In genomic region chr11:69918231-69918937, GRCh38 we compare ENCODE assay signal across 2 cellular contexts.
A peak's percentile ranks its signal among the peaks of the same experiment; 100 is the strongest.
TF ChIP-seq lines count a peak whose summit lies in the region.

No MANE protein-coding gene starts in this region.

TF ChIP-seq in HCT116, 20 proteins besides CTCF, POLR2A, EP300 and RAD21 (continued from another document):
- TF ChIP-seq ZBTB33 (IDR thresholded peaks at IDR 0.05; ENCODE audit: extremely low read depth, insufficient replicate concordance, low read length) (no peak), EGR1 (IDR thresholded peaks at IDR 0.05; ENCODE audit: low read depth) (no peak), ZFX (IDR thresholded peaks at IDR 0.05) (no peak), POLR2AphosphoS5 (IDR thresholded peaks at IDR 0.05; ENCODE audit: low read depth, low read length) (no peak), ZNF274 (IDR thresholded peaks at IDR 0.05; ENCODE audit: low read depth, low read length) (no peak), MAX (IDR thresholded peaks at IDR 0.05) (no peak), FOSL1 (IDR thresholded peaks at IDR 0.05; ENCODE audit: low read depth) (no peak), EZH2 (IDR thresholded peaks at IDR 0.05) (no peak), CEBPB (IDR thresholded peaks at IDR 0.05; ENCODE audit: low read depth) (no peak), CBX3 (IDR thresholded peaks at IDR 0.05; ENCODE audit: low read depth) (no peak), SIN3A (IDR thresholded peaks at IDR 0.05; ENCODE audit: low read depth) (no peak), YY1 (IDR thresholded peaks at IDR 0.05; ENCODE audit: extremely low read depth, insufficient replicate concordance, low read depth, low read length) (no peak), TCF7L2 (IDR thresholded peaks at IDR 0.05; ENCODE audit: borderline replicate concordance, extremely low read depth, insufficient read depth, insufficient read length) (no peak), REST (IDR thresholded peaks at IDR 0.05; ENCODE audit: low read depth) (no peak), JUND (IDR thresholded peaks at IDR 0.05) (no peak), ELF1 (IDR thresholded peaks at IDR 0.05; ENCODE audit: borderline replicate concordance, low read depth) (no peak)

TF ChIP-seq in K562, 482 proteins besides CTCF, POLR2A, EP300 and RAD21 (continued from another document):
- TF ChIP-seq DEAF1 (CRISPR knock-in tag; IDR thresholded peaks at IDR 0.05) (no peak), CEBPG (CRISPR knock-in tag; IDR thresholded peaks at IDR 0.05) (0 out of 2 replicates have a peak, but pooled peaks have one; percentile 99), CEBPG (tag; conservative IDR thresholded peaks at IDR 0.05 in 1 of 2, IDR thresholded peaks at IDR 0.05 in 1 of 2) (peak in 1 of 2 experiments; percentile 99; a peak in 2 of 4 replicates), NFIC (IDR thresholded peaks at IDR 0.05) (no peak), CEBPZ (IDR thresholded peaks at IDR 0.05; ENCODE audit: borderline replicate concordance, low read depth, low read length) (no peak), CEBPB (tag; IDR thresholded peaks at IDR 0.05) (peak; percentile 100), ZFP30 (CRISPR knock-in tag; IDR thresholded peaks at IDR 0.05; ENCODE audit: borderline replicate concordance) (no peak), IRF9 (tag; IDR thresholded peaks at IDR 0.05) (peak; percentile 90), TRIM24 (IDR thresholded peaks at IDR 0.05) (peak in 1 of 2 experiments; percentile 38; a peak in 1 of 4 replicates), BACH1 (tag; IDR thresholded peaks at IDR 0.05) (no peak), ZNF639 (CRISPR knock-in tag; conservative IDR thresholded peaks at IDR 0.05 in 1 of 2, IDR thresholded peaks at IDR 0.05 in 1 of 2) (no peak), DACH1 (IDR thresholded peaks at IDR 0.05; ENCODE audit: partially characterized antibody) (peak; percentile 57), ZNF766 (CRISPR knock-in tag; conservative IDR thresholded peaks at IDR 0.05) (no peak)
